ENCODE assay signal across 20 cellular contexts in the genomic region with DNA sequence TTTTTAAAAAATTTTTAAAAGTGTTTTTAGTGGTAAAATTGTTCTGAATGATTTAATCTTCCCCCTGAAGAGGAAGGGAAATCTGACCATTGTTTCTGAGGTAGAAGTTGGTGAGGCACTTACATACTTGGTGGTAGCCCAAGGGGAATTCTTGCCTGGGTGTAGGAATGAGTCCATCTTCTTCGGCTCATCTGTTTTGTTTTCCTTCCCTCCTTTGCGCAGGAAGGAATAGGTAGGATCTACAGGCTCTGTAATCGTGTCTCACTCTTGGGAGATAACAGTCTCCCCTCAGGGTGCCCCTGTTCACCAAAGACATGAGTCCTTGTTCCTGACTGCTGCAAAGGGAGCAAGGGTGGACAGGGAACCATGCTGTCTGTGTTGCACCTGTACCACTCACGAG.
"Had no signal": no experiment of that assay in that cellular context is flagged by ENCODE, and none has a peak within 500 bp of the region (broad histone marks: within the 10 kb centered on the region; RNA-seq: fewer than 3 reads in every experiment).

No MANE protein-coding gene starts in this region.

- H3K9me3 ChIP-seq: esophagus squamous epithelium, gastrocnemius medialis, heart right ventricle, left lung, lower lobe of right lung had no signal

- H3K4me1 ChIP-seq: gastrocnemius medialis, heart right ventricle, left lung, lower lobe of right lung had no signal

- H3K36me3 ChIP-seq: esophagus squamous epithelium, gastrocnemius medialis, heart right ventricle, left lung, lower lobe of right lung had no signal

- H3K4me1 Mint-ChIP-seq: memory B cell had no signal

- H3K27me3 ChIP-seq: dorsolateral prefrontal cortex, esophagus squamous epithelium, gastrocnemius medialis had no signal

- H3K36me3 Mint-ChIP-seq: memory B cell had no signal

- H3K27ac ChIP-seq: coronary artery, dorsolateral prefrontal cortex, esophagus squamous epithelium, gastrocnemius medialis, heart right ventricle, left lung, lower lobe of right lung had no signal

- DNase-seq: dermis blood vessel endothelial cell; dorsolateral prefrontal cortex; effector CD4-positive, alpha-beta T cell; effector memory CD4-positive, alpha-beta T cell; esophagus squamous epithelium; foreskin fibroblast; foreskin melanocyte; gastrocnemius medialis; glutamatergic neuron; head of caudate nucleus; heart right ventricle; hippocampal formation; left cardiac atrium; left lung; left ventricle myocardium superior; lower lobe of right lung; mesendoderm; midbrain had no signal

- ATAC-seq: gastrocnemius medialis, heart right ventricle, left cardiac atrium, left lung, left ventricle myocardium superior, lower lobe of right lung had no signal

- H3K27ac Mint-ChIP-seq: memory B cell had no signal

- H3K4me3 ChIP-seq: coronary artery, dorsolateral prefrontal cortex, esophagus squamous epithelium, gastrocnemius medialis, heart right ventricle, left lung, lower lobe of right lung had no signal

- H3K9me3 Mint-ChIP-seq: memory B cell had no signal

- H3K4me3 Mint-ChIP-seq: memory B cell had no signal
